ENCODE assay signal across 20 cellular contexts in genomic region chr6:110042670-110043296, GRCh38.
DNase-seq lines count a peak whose midpoint lies in the region; ATAC-seq, FAIRE-seq and TF ChIP-seq lines count a peak whose summit lies in the region.
"Had no signal": no experiment of that assay in that cellular context is flagged by ENCODE, and none has a peak within 500 bp of the region (broad histone marks: within the 10 kb centered on the region; RNA-seq: fewer than 3 reads in every experiment).

No MANE protein-coding gene starts in this region.

- no peak overlapping the region for H3K4me3 Mint-ChIP-seq in dendritic cell treated with granulocyte-macrophage colony-stimulating factor and Interleukin-4, amounts not matched to agents 40 ng/mL and 50 ng/mL, for 4 days

- POLR2A ChIA-PET in HepG2 (lab: Yijun Ruan, JAX), result no interaction called here

- ATAC-seq in HepG2 (peak; percentile 63), right lobe of liver (no peak), HG03135 (IDR thresholded peaks at IDR 0.05; ENCODE audit: unreplicated experiment) (no peak), upper lobe of right lung (no peak), GM21528 (IDR thresholded peaks at IDR 0.05; ENCODE audit: low FRiP score, unreplicated experiment) (no peak)

- H3K9me3 Mint-ChIP-seq in dendritic cell treated with granulocyte-macrophage colony-stimulating factor and Interleukin-4, amounts not matched to agents 40 ng/mL and 50 ng/mL, for 4 days, result no peaks in the 10 kb centered on the region

- no TSS peak for BruUV-seq in HepG2 (replicated peaks; lab: Mats Ljungman, UMichigan)

- intact Hi-C loops in HepG2 (cut with micrococcal nuclease; ENCODE audit: unreplicated experiment) (no loop called here), right lobe of liver (cut with DNase I) (loop anchor here in 1 of 2 donors (5.0 kb wide), 1 partner anchor 335 kb away; no protein-coding TSS in a partner anchor), upper lobe of right lung (cut with DNase I) (no loop called here)
- intact Hi-C loops in dendritic cell treated with granulocyte-macrophage colony-stimulating factor and Interleukin-4, amounts not matched to agents 40 ng/mL and 50 ng/mL, for 4 days (cut with micrococcal nuclease), result no loop called here

- no peak for TF ChIP-seq CTCF in HepG2 (CRISPR knock-in tag; IDR thresholded peaks at IDR 0.05)
- TF ChIP-seq CTCF in right lobe of liver (IDR thresholded peaks at IDR 0.05), result no peak
- no peak for TF ChIP-seq CTCF in parathyroid adenoma (IDR thresholded peaks at IDR 0.05)
- no peak for TF ChIP-seq CTCF in upper lobe of right lung (IDR thresholded peaks at IDR 0.05)

- CTCF ChIA-PET in HepG2 (lab: Yijun Ruan, JAX; ENCODE audit: low intra/inter-chr PET ratio, low total read pairs), result interaction anchor here (1.6 kb wide), 1 partner anchor 338 kb away, joined by 5 read pairs; no protein-coding TSS in a partner anchor

- H2AFZ ChIP-seq in HepG2 (ENCODE audit: low read length) (peak overlapping the region; percentile 32), parathyroid adenoma (peak overlapping the region; percentile 24)

- no peak overlapping the region; a peak in 1 of 6 replicates for H3K4me3 ChIP-seq in HepG2 (replicated peaks in 1 of 3; ENCODE audit: insufficient read depth in 1 of 3, low read depth in 2 of 3, low read length in 3 of 3)
- no peak overlapping the region for H3K4me3 ChIP-seq in right lobe of liver
- H3K4me3 ChIP-seq in parathyroid adenoma (ENCODE audit: low read depth, low read length), result no peak overlapping the region
- no peak overlapping the region for H3K4me3 ChIP-seq in upper lobe of right lung

- TF ChIP-seq POLR2A in HepG2 (IDR thresholded peaks at IDR 0.05; ENCODE audit: insufficient read depth in 1 of 2, low read depth in 2 of 2, low read length in 2 of 2), result no peak
- no peak for TF ChIP-seq POLR2A in right lobe of liver (IDR thresholded peaks at IDR 0.05)

- peaks cover 31% of the 10 kb centered on the region for H3K4me1 ChIP-seq in HepG2 (ENCODE audit: insufficient read depth, low read length)
- H3K4me1 ChIP-seq in right lobe of liver, result peaks cover 0 to 3% (median 0%) of the 10 kb centered on the region in 4 donors
- no peaks in the 10 kb centered on the region for H3K4me1 ChIP-seq in parathyroid adenoma
- no peaks in the 10 kb centered on the region for H3K4me1 ChIP-seq in upper lobe of right lung

- TF ChIP-seq EP300 in HepG2 (IDR thresholded peaks at IDR 0.05; ENCODE audit: low read depth in 2 of 2, low read length in 2 of 2) (no peak), HepG2 (CRISPR knock-in tag; IDR thresholded peaks at IDR 0.05; ENCODE audit: borderline replicate concordance) (no peak)

- peak overlapping the region; percentile 14 for H3K27ac Mint-ChIP-seq in dendritic cell treated with granulocyte-macrophage colony-stimulating factor and Interleukin-4, amounts not matched to agents 40 ng/mL and 50 ng/mL, for 4 days

- H3K27me3 ChIP-seq in HepG2 (ENCODE audit: control insufficient read depth in 1 of 2, insufficient read depth in 2 of 2, low read length in 2 of 2) (peaks cover 0 to 4% of the 10 kb centered on the region in 2 experiments; a peak in 1 of 5 replicates), right lobe of liver (no peaks in the 10 kb centered on the region), parathyroid adenoma (ENCODE audit: control insufficient read depth, insufficient read depth, low read length) (no peaks in the 10 kb centered on the region), upper lobe of right lung (no peaks in the 10 kb centered on the region)

- DNase-seq in HepG2 (ENCODE audit: low spot score) (no peak), right lobe of liver (no peak), upper lobe of right lung (no peak)
- DNase-seq: NCI-H1417, NCI-H187, NCI-H2107, NCI-H2227 treated with DMSO at 0.1 percent for 48 hours, NCI-H510A treated with DMSO at 0.1 percent for 48 hours, NCI-H774, OCI-M1, Right ventricle myocardium superior, SK-N-SH had no signal

- FAIRE-seq in HepG2 (lab: Jason Lieb, UNC), result no peak
- FAIRE-seq: A204.1, GM18507 had no signal

- TF ChIP-seq RAD21 in HepG2 (CRISPR knock-in tag; IDR thresholded peaks at IDR 0.05), result no peak

- H3K27me3 Mint-ChIP-seq in dendritic cell treated with granulocyte-macrophage colony-stimulating factor and Interleukin-4, amounts not matched to agents 40 ng/mL and 50 ng/mL, for 4 days, result peaks cover 7% of the 10 kb centered on the region

- H4K20me1 ChIP-seq in HepG2 (ENCODE audit: insufficient read depth, low read length), result no peaks in the 10 kb centered on the region

- H3K9ac ChIP-seq in HepG2 (ENCODE audit: insufficient read depth, low read depth, low read length) (no peak overlapping the region), parathyroid adenoma (no peak overlapping the region)
- H3K9ac ChIP-seq: KMS-11, SK-N-SH had no signal

- H3K36me3 ChIP-seq in HepG2 (replicated peaks in 1 of 2; ENCODE audit: control insufficient read depth in 1 of 2, insufficient read depth in 2 of 2, low read length in 2 of 2) (no peaks in the 10 kb centered on the region), right lobe of liver (no peaks in the 10 kb centered on the region), parathyroid adenoma (ENCODE audit: control insufficient read depth, insufficient read depth, low read length) (no peaks in the 10 kb centered on the region), upper lobe of right lung (no peaks in the 10 kb centered on the region)

- WGBS in HepG2 (ENCODE audit: low lambda C conversion rate), result 7% methylated on average over 9 of the region's 9 CpGs
- 52% methylated on average over 8 of the region's 9 CpGs for whole genome bisulfite sequencing in right lobe of liver (ENCODE audit: insufficient coverage, low coverage, low lambda C conversion rate, missing lambda C conversion rate)

- peaks cover 28% of the 10 kb centered on the region for H3K4me1 Mint-ChIP-seq in dendritic cell treated with granulocyte-macrophage colony-stimulating factor and Interleukin-4, amounts not matched to agents 40 ng/mL and 50 ng/mL, for 4 days (ENCODE audit: low read depth)

- H3K4me2 ChIP-seq in HepG2 (ENCODE audit: low read depth, low read length) (peak overlapping the region; percentile 54), parathyroid adenoma (ENCODE audit: low read length) (no peak overlapping the region)
- H3K4me2 ChIP-seq: KMS-11, SK-N-SH had no signal

- H3K9me3 ChIP-seq in HepG2 (ENCODE audit: low read length), result no peaks in the 10 kb centered on the region
- peaks cover 0 to 4% (median 0%) of the 10 kb centered on the region in 4 donors for H3K9me3 ChIP-seq in right lobe of liver
- H3K9me3 ChIP-seq in parathyroid adenoma (ENCODE audit: control insufficient read depth, low read length), result no peaks in the 10 kb centered on the region
- no peaks in the 10 kb centered on the region for H3K9me3 ChIP-seq in upper lobe of right lung
- H3K9me3 ChIP-seq: SK-N-SH had no signal

- no peaks in the 10 kb centered on the region for H3K36me3 Mint-ChIP-seq in dendritic cell treated with granulocyte-macrophage colony-stimulating factor and Interleukin-4, amounts not matched to agents 40 ng/mL and 50 ng/mL, for 4 days (ENCODE audit: low read depth)

- H3K79me2 ChIP-seq in HepG2 (ENCODE audit: insufficient read depth, low read length) (no peaks in the 10 kb centered on the region), parathyroid adenoma (no peaks in the 10 kb centered on the region)

- H3K27ac ChIP-seq in HepG2 (ENCODE audit: extremely low read length, insufficient read depth, low read length), result no peak overlapping the region
- no peak overlapping the region for H3K27ac ChIP-seq in right lobe of liver
- no peak overlapping the region for H3K27ac ChIP-seq in parathyroid adenoma
- no peak overlapping the region for H3K27ac ChIP-seq in upper lobe of right lung
- H3K27ac ChIP-seq: C4-2B, KMS-11 had no signal

- in situ Hi-C loops in HepG2 (cut with HindIII; ENCODE audit: extremely low pct_ligation_motif_present, low pct_unique_long_range_greater_than_20kb), result loop anchor here (10.0 kb wide), 2 partner anchors 148 to 352 kb away; no protein-coding TSS in a partner anchor

TF ChIP-seq in HepG2, 621 proteins besides CTCF, POLR2A, EP300 and RAD21:
- TF ChIP-seq NFYC (CRISPR knock-in tag; IDR thresholded peaks at IDR 0.05), result peak; percentile 65
- peak; percentile 72 for TF ChIP-seq NFYB (CRISPR knock-in tag; IDR thresholded peaks at IDR 0.05)
- TF ChIP-seq, protein P1, sequence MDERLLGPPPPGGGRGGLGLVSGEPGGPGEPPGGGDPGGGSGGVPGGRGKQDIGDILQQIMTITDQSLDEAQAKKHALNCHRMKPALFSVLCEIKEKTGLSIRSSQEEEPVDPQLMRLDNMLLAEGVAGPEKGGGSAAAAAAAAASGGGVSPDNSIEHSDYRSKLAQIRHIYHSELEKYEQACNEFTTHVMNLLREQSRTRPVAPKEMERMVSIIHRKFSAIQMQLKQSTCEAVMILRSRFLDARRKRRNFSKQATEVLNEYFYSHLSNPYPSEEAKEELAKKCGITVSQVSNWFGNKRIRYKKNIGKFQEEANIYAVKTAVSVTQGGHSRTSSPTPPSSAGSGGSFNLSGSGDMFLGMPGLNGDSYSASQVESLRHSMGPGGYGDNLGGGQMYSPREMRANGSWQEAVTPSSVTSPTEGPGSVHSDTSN (CRISPR knock-in tag; IDR thresholded peaks at IDR 0.05), result peak; percentile 76
- TF ChIP-seq ARID2 (CRISPR knock-in tag; IDR thresholded peaks at IDR 0.05; ENCODE audit: borderline replicate concordance), result no peak
- peak; percentile 49 for TF ChIP-seq SP2 (CRISPR knock-in tag; IDR thresholded peaks at IDR 0.05)
- no peak for TF ChIP-seq BRF2 (CRISPR knock-in tag; IDR thresholded peaks at IDR 0.05)
- peak; percentile 93; the same call in 1 of the 2 replicates for TF ChIP-seq ZNF20 (CRISPR knock-in tag; IDR thresholded peaks at IDR 0.05)
